In the genomic region with DNA sequence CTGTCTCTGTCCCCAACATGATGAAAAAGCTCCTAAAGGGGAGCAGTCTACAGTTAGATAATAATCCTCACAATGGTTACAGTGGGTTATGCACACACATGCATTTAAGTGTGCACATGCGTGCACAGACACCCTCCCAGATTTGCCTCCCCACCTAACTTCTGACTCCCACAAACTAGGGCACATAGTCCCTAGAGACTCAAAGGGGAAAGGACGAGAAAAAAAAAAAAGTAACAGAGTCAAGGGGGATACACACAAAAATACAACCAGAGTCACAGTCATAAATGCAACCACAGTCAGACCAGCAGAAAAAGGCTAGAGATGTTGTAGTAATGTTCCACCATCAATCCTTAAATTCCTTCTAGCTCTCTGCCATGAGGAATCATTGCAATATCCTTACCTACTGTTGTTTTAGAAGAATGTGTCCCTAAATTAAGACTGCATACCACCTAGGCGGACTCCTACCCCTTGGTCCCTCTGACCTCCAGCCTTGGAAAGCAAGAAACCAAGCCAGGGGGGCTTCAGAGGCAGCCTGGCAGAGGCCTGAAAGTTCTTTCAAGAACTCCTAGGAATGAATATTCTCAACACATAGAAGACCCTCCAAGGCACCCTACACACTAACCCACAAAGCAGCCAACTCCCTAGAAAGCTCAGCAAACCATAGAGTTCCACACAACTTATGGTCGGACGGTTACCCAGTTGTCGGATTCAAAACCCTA, we compare ENCODE assay signal across 7 cellular contexts. TPM values are rescaled to one million over a fixed set of nuclear protein-coding genes. Genes with fewer than 3 reads are reported as not detected.
DNase-seq lines count a peak whose midpoint lies in the region; ATAC-seq, FAIRE-seq and TF ChIP-seq lines count a peak whose summit lies in the region.

No MANE protein-coding gene starts in this region.

- H3K27ac ChIP-seq in HUES64 (ENCODE audit: low read depth, low read length): peak overlapping the region; percentile 86
- no peak overlapping the region for H3K27ac ChIP-seq in kidney (ENCODE audit: low read depth in 2 of 2, low read length in 2 of 2)
- peak overlapping the region; percentile 94 for H3K27ac ChIP-seq in substantia nigra (ENCODE audit: low read depth, low read length, poor library complexity, severe bottlenecking)

- H3K36me3 Mint-ChIP-seq in activated naive CD8-positive, alpha-beta T cell treated with anti-CD3 and anti-CD28 coated beads, Interleukin-2, amount 10 ng/mL, durations not matched to agents 7 days and 5 days: peaks cover 19% of the 10 kb centered on the region

- peaks cover 18% of the 10 kb centered on the region for H3K4me1 ChIP-seq in HUES64 (ENCODE audit: insufficient read depth, low read length)
- peaks cover 18 to 29% of the 10 kb centered on the region in 2 donors for H3K4me1 ChIP-seq in kidney (ENCODE audit: control insufficient read depth in 1 of 2, insufficient read depth in 1 of 2, low read depth in 1 of 2, low read length in 2 of 2)

- POLR2A ChIA-PET in activated naive CD8-positive, alpha-beta T cell treated with anti-CD3 and anti-CD28 coated beads, Interleukin-2, amount 10 ng/mL, durations not matched to agents 7 days and 5 days (lab: Charles Lee): interaction anchor here (1.2 to 8.1 kb wide), 7 partner anchors 10 to 35 kb away, joined by 3 to 87 read pairs (median 16); a partner anchor contains a TSS

- FAIRE-seq in kidney (lab: Jason Lieb, UNC): no peak

- peaks cover 50% of the 10 kb centered on the region for H3K36me3 ChIP-seq in HUES64 (ENCODE audit: insufficient read depth, low read length)
- peaks cover 14 to 22% of the 10 kb centered on the region in 2 donors for H3K36me3 ChIP-seq in kidney (ENCODE audit: control insufficient read depth in 1 of 2, insufficient read depth in 2 of 2, low read length in 2 of 2)

- DNase-seq in activated naive CD8-positive, alpha-beta T cell treated with anti-CD3 and anti-CD28 coated beads, Interleukin-2, amount 10 ng/mL, durations not matched to agents 7 days and 5 days: no peak
- DNase-seq in kidney (peak; percentile 13), substantia nigra (lab: John Stamatoyannopoulos, UW) (no peak), NOMO-1 treated with DMSO at 0.1 percent for 48 hours (lab: John Stamatoyannopoulos, UW; ENCODE audit: unreplicated experiment) (no peak), DMS79 (lab: John Stamatoyannopoulos, UW) (no peak), SW480 (ENCODE audit: low spot score) (no peak)

- H3K27me3 ChIP-seq in HUES64 (ENCODE audit: insufficient read depth, low read length): no peaks in the 10 kb centered on the region

- peak overlapping the region; percentile 87 for H3K9ac ChIP-seq in HUES64 (ENCODE audit: low read depth, low read length)
- H3K9ac ChIP-seq in kidney (ENCODE audit: low read length in 2 of 2): peak overlapping the region; percentile 56 to 99

- H3K9me3 ChIP-seq in HUES64 (ENCODE audit: insufficient read depth, low read depth, low read length) (no peaks in the 10 kb centered on the region), kidney (ENCODE audit: control insufficient read depth in 1 of 2, low read length in 2 of 2) (no peaks in the 10 kb centered on the region)

- 39% methylated on average over 5 of the region's 6 CpGs for WGBS in HUES64

- no peaks in the 10 kb centered on the region for H3K9me3 Mint-ChIP-seq in activated naive CD8-positive, alpha-beta T cell treated with anti-CD3 and anti-CD28 coated beads, Interleukin-2, amount 10 ng/mL, durations not matched to agents 7 days and 5 days

- H3K4me3 Mint-ChIP-seq in activated naive CD8-positive, alpha-beta T cell treated with anti-CD3 and anti-CD28 coated beads, Interleukin-2, amount 10 ng/mL, durations not matched to agents 7 days and 5 days: peak overlapping the region; percentile 94

- H3K4me3 ChIP-seq in HUES64 (ENCODE audit: low read length) (peak overlapping the region; percentile 94), kidney (ENCODE audit: low read length in 2 of 2) (peak overlapping the region; percentile 69 to 85)

- TF ChIP-seq CTCF in kidney (IDR thresholded peaks at IDR 0.05; ENCODE audit: borderline replicate concordance, extremely low read depth, insufficient read depth): no peak

- peak overlapping the region; percentile 98 for H3K27ac Mint-ChIP-seq in activated naive CD8-positive, alpha-beta T cell treated with anti-CD3 and anti-CD28 coated beads, Interleukin-2, amount 10 ng/mL, durations not matched to agents 7 days and 5 days

- peaks cover 40% of the 10 kb centered on the region for H3K4me1 Mint-ChIP-seq in activated naive CD8-positive, alpha-beta T cell treated with anti-CD3 and anti-CD28 coated beads, Interleukin-2, amount 10 ng/mL, durations not matched to agents 7 days and 5 days

- no peak for ATAC-seq in activated naive CD8-positive, alpha-beta T cell treated with anti-CD3 and anti-CD28 coated beads, Interleukin-2, amount 10 ng/mL, durations not matched to agents 7 days and 5 days (ENCODE audit: low read depth)

- intact Hi-C loops in kidney (cut with DNase I): no loop called here

- no peaks in the 10 kb centered on the region for H3K27me3 Mint-ChIP-seq in activated naive CD8-positive, alpha-beta T cell treated with anti-CD3 and anti-CD28 coated beads, Interleukin-2, amount 10 ng/mL, durations not matched to agents 7 days and 5 days

RNA-seq across cellular contexts. Expression of a gene that starts 1.3 kb away (rescaled TPM):
- 15.1 TPM for polyA plus RNA-seq in HUES64 (2013, experiment 1 of 2)
- 15.8 TPM for polyA plus RNA-seq in HUES64 (2013, experiment 2 of 2)
- total RNA-seq in activated naive CD8-positive, alpha-beta T cell treated with anti-CD3 and anti-CD28 coated beads, Interleukin-2, amount 10 ng/mL, durations not matched to agents 7 days and 5 days: 100 to 1,000 TPM; 104 to 115 TPM
- total RNA-seq in kidney: 44.8 TPM
- polyA plus RNA-seq in kidney (ENCODE audit: insufficient read depth, low read depth, low replicate concordance): 28.6 TPM

RNA-seq across cellular contexts. Expression of a gene that starts 6.2 kb away (rescaled TPM):
- 148 TPM for polyA plus RNA-seq in HUES64 (2013, experiment 1 of 2)
- polyA plus RNA-seq in HUES64 (2013, experiment 2 of 2): 147 TPM
- total RNA-seq in activated naive CD8-positive, alpha-beta T cell treated with anti-CD3 and anti-CD28 coated beads, Interleukin-2, amount 10 ng/mL, durations not matched to agents 7 days and 5 days: 10 to 100 TPM; 29.6 to 31.1 TPM
- total RNA-seq in kidney: 125 TPM
- polyA plus RNA-seq in kidney (ENCODE audit: insufficient read depth, low read depth, low replicate concordance): 106 TPM

RNA-seq across cellular contexts. Expression of a gene that starts 10.5 kb away (rescaled TPM):
- polyA plus RNA-seq in HUES64 (2013, experiment 1 of 2): 17.2 TPM
- polyA plus RNA-seq in HUES64 (2013, experiment 2 of 2): 18.1 TPM
- total RNA-seq in activated naive CD8-positive, alpha-beta T cell treated with anti-CD3 and anti-CD28 coated beads, Interleukin-2, amount 10 ng/mL, durations not matched to agents 7 days and 5 days: 10 to 100 TPM in 1 of 2 experiments, 1 to 10 TPM in 1; 8.2 to 10.0 TPM
- 10.9 TPM for total RNA-seq in kidney
- polyA plus RNA-seq in kidney (ENCODE audit: insufficient read depth, low read depth, low replicate concordance): 9.3 TPM

RNA-seq across cellular contexts. Expression of a gene that starts 10.6 kb away (rescaled TPM):
- 25.4 TPM for polyA plus RNA-seq in HUES64 (2013, experiment 1 of 2)
- polyA plus RNA-seq in HUES64 (2013, experiment 2 of 2): 23.6 TPM
- total RNA-seq in activated naive CD8-positive, alpha-beta T cell treated with anti-CD3 and anti-CD28 coated beads, Interleukin-2, amount 10 ng/mL, durations not matched to agents 7 days and 5 days: 100 to 1,000 TPM; 173 to 183 TPM
- total RNA-seq in kidney: 60.6 TPM
- 13.2 TPM for polyA plus RNA-seq in kidney (ENCODE audit: insufficient read depth, low read depth, low replicate concordance)

RNA-seq across cellular contexts. Expression of a gene that starts 20.3 kb away (rescaled TPM):
- polyA plus RNA-seq in HUES64 (2013, experiment 1 of 2): 86.4 TPM
- polyA plus RNA-seq in HUES64 (2013, experiment 2 of 2): 72.2 TPM
- total RNA-seq in activated naive CD8-positive, alpha-beta T cell treated with anti-CD3 and anti-CD28 coated beads, Interleukin-2, amount 10 ng/mL, durations not matched to agents 7 days and 5 days: 100 to 1,000 TPM; 118 TPM
- total RNA-seq in kidney: 97.0 TPM
- 188 TPM for polyA plus RNA-seq in kidney (ENCODE audit: insufficient read depth, low read depth, low replicate concordance)

Comparison
In these comparisons a context has a peak if more than half of its experiments do, and no peak if none do; other contexts are left out.
1. H3K27ac ChIP-seq: peak in HUES64 (single experiment) and substantia nigra (single experiment); none in kidney (0 of 2).